In the genomic region with DNA sequence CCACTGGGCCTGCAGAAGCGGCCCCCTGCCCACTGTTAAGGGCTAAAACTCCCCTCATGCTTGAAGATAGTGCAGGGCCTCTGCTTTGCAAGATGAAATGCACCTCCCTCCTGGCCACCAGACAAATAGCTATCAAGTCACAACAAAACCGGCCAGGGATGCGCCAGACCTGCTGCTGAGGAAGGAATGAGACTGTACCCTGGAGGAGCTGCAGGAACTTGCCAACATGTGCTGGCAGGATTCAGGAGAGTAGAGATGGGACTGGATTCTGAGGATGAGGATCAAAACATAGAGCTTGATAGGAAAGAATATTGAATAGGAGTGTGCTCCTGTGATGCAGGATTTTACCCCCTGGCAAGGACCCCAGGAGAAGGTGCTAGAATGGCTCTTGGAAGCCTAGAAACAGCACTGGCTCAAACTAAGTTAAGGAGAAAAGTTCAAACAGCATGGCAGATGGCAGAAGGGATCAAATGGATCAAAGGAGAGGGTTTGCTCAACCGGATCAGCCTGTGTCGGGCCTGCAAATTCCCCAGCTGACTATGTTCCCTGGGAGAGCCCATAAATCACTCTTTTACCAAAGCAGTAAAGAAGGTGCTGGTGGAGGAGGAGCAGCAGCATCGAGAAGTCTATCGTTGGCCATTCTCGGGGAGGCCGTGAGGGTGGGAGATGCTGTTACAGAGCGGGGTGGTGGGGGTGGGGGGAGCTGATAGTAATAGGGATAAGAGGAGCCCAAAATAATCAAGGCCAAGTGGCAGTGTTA, we compare ENCODE assay signal across 19 cellular contexts. TPM values are rescaled to one million over a fixed set of nuclear protein-coding genes. Genes with fewer than 3 reads are reported as not detected.
A peak's percentile ranks its signal among the peaks of the same experiment; 100 is the strongest.
DNase-seq lines count a peak whose midpoint lies in the region; ATAC-seq and TF ChIP-seq lines count a peak whose summit lies in the region.
"Had no signal": no experiment of that assay in that cellular context is flagged by ENCODE, and none has a peak within 500 bp of the region (broad histone marks: within the 10 kb centered on the region; RNA-seq: fewer than 3 reads in every experiment).

No MANE protein-coding gene starts in this region.

- H3K36me3 Mint-ChIP-seq in H9 (ENCODE audit: insufficient read depth in 1 of 3, low read depth in 3 of 3), result 0 out of 7 replicates have a peak, but pooled peaks cover 0 to 8% (median 0%) of the 10 kb centered on the region in 3 experiments
- H3K36me3 Mint-ChIP-seq: stimulated activated naive B cell treated with anti-CD40 and anti-IgM and Interleukin-4, amounts not matched to agents 10 μg/mL and 1 μg/mL and 100 μg/mL, for 72 hours had no signal

- H2AK5ac ChIP-seq in H9 (ENCODE audit: insufficient read length, low read length), result no peak overlapping the region

- H3T11ph ChIP-seq in H9 (ENCODE audit: low read length), result no peak overlapping the region

- no peak overlapping the region for H2BK20ac ChIP-seq in H9 (ENCODE audit: low read depth, low read length, poor library complexity, severe bottlenecking)

- peak overlapping the region; percentile 59 for H3K18ac ChIP-seq in H9 (ENCODE audit: insufficient read length, low read depth, low read length)

- H3K9ac ChIP-seq in H9 (ENCODE audit: extremely low read depth, insufficient read length, low read length), result no peak overlapping the region
- H3K9ac ChIP-seq: GM23248 had no signal

- no peak overlapping the region for H3K56ac ChIP-seq in H9 (ENCODE audit: insufficient read length, low read depth, low read length)

- no peak overlapping the region for H2BK120ac ChIP-seq in H9 (ENCODE audit: low read depth, low read length, poor library complexity, severe bottlenecking)

- no peak overlapping the region for H3K23ac ChIP-seq in H9 (ENCODE audit: insufficient read length, low read depth, low read length)

- peak overlapping the region; percentile 57 for H2AFZ ChIP-seq in H9 (ENCODE audit: low read length)
- H2AFZ ChIP-seq: GM23248 had no signal

- H4K5ac ChIP-seq in H9 (ENCODE audit: insufficient read length, low read depth, low read length), result no peak overlapping the region

- H4K20me1 ChIP-seq in H9 (ENCODE audit: control insufficient read depth, insufficient read depth, insufficient read length), result no peaks in the 10 kb centered on the region

- H4K91ac ChIP-seq in H9 (ENCODE audit: insufficient read length, low read depth, low read length), result no peak overlapping the region

- H3K9me3 Mint-ChIP-seq in H9, result peaks cover 4 to 5% of the 10 kb centered on the region in 2 experiments; a peak in 2 of 5 replicates
- H3K9me3 Mint-ChIP-seq: activated naive CD4-positive, alpha-beta T cell treated with anti-CD3 and anti-CD28 coated beads for 36 hours; neural crest cell; stimulated activated naive B cell treated with anti-CD40 and anti-IgM and Interleukin-4, amounts not matched to agents 10 μg/mL and 1 μg/mL and 100 μg/mL, for 72 hours had no signal

- H3K27ac ChIP-seq in H9 (ENCODE audit: insufficient read length, low read depth, low read length), result no peak overlapping the region
- peak overlapping the region; percentile 51 for H3K27ac ChIP-seq in foreskin keratinocyte
- no peak overlapping the region for H3K27ac ChIP-seq in substantia nigra (ENCODE audit: low read depth, low read length, poor library complexity, severe bottlenecking)
- H3K27ac ChIP-seq: body of pancreas, GM23248, upper lobe of right lung had no signal

- no peak overlapping the region for H3K4me3 Mint-ChIP-seq in H9
- H3K4me3 Mint-ChIP-seq: activated naive CD4-positive, alpha-beta T cell treated with anti-CD3 and anti-CD28 coated beads for 36 hours; neural crest cell; stimulated activated naive B cell treated with anti-CD40 and anti-IgM and Interleukin-4, amounts not matched to agents 10 μg/mL and 1 μg/mL and 100 μg/mL, for 72 hours had no signal

- DNase-seq in H9 (no peak), NCI-H82 treated with DMSO at 0.1 percent for 48 hours (lab: John Stamatoyannopoulos, UW; ENCODE audit: unreplicated experiment) (peak; percentile 90), foreskin keratinocyte (peak; percentile 84 to 91), renal cortical epithelial cell (ENCODE audit: low read depth) (peak; percentile 77), substantia nigra (lab: John Stamatoyannopoulos, UW) (no peak), amygdala (lab: John Stamatoyannopoulos, UW) (no peak), OCI-M1 (lab: John Stamatoyannopoulos, UW) (no peak), cerebellar nuclear complex (lab: John Stamatoyannopoulos, UW) (no peak)
- DNase-seq: activated naive CD4-positive, alpha-beta T cell treated with anti-CD3 and anti-CD28 coated beads for 36 hours; body of pancreas; GM23248; KG1; NCI-H1417 treated with DMSO at 0.1 percent for 48 hours; stimulated activated naive B cell treated with anti-CD40 and anti-IgM and Interleukin-4, amounts not matched to agents 10 μg/mL and 1 μg/mL and 100 μg/mL, for 72 hours had no signal

- 0 out of 7 replicates have a peak overlapping the region, but pooled peaks of 1 of the 3 experiments have one; percentile 16 for H3K27ac Mint-ChIP-seq in H9
- H3K27ac Mint-ChIP-seq: activated naive CD4-positive, alpha-beta T cell treated with anti-CD3 and anti-CD28 coated beads for 36 hours; stimulated activated naive B cell treated with anti-CD40 and anti-IgM and Interleukin-4, amounts not matched to agents 10 μg/mL and 1 μg/mL and 100 μg/mL, for 72 hours had no signal

- TF ChIP-seq CTCF in H9 (conservative IDR thresholded peaks at IDR 0.05) (no peak), foreskin keratinocyte (conservative IDR thresholded peaks at IDR 0.05) (peak; percentile 48)

- no peaks in the 10 kb centered on the region for H3K79me1 ChIP-seq in H9 (ENCODE audit: insufficient read depth, low read depth, low read length, poor library complexity, severe bottlenecking)

- no peak overlapping the region for H2BK15ac ChIP-seq in H9 (ENCODE audit: low read depth, low read length)

- H3K23me2 ChIP-seq in H9 (ENCODE audit: insufficient read length, low read depth, low read length, poor library complexity, severe bottlenecking), result no peaks in the 10 kb centered on the region

- peak; percentile 68 for ATAC-seq in foreskin keratinocyte
- ATAC-seq: body of pancreas; sciatic nerve; stimulated activated naive B cell treated with anti-CD40 and anti-IgM and Interleukin-4, amounts not matched to agents 10 μg/mL and 1 μg/mL and 100 μg/mL, for 72 hours; upper lobe of right lung had no signal

- H4K8ac ChIP-seq in H9 (replicated peaks; ENCODE audit: insufficient read length, low read depth, low read length), result no peak overlapping the region

- H3K27me3 Mint-ChIP-seq in H9 (ENCODE audit: low read depth), result peaks cover 5% of the 10 kb centered on the region

- H3K9me3 ChIP-seq in H9 (ENCODE audit: control insufficient read depth, low read depth, low read length), result no peaks in the 10 kb centered on the region
- H3K9me3 ChIP-seq: body of pancreas, upper lobe of right lung had no signal

- H3K4me1 ChIP-seq in H9 (ENCODE audit: insufficient read depth, low read length) (peaks cover 5% of the 10 kb centered on the region; the same call in 1 of the 2 replicates), foreskin keratinocyte (peaks cover 46% of the 10 kb centered on the region)
- H3K4me1 ChIP-seq: body of pancreas, upper lobe of right lung had no signal

- H3K79me2 ChIP-seq in H9 (ENCODE audit: insufficient read depth, low read length), result no peaks in the 10 kb centered on the region

- H3K4me2 ChIP-seq in H9 (ENCODE audit: insufficient read depth, insufficient read length, low read length), result no peak overlapping the region

- H3K4me1 Mint-ChIP-seq in H9, result peaks cover 5% of the 10 kb centered on the region in 2 experiments; a peak in 3 of 4 replicates
- H3K4me1 Mint-ChIP-seq: neural crest cell; stimulated activated naive B cell treated with anti-CD40 and anti-IgM and Interleukin-4, amounts not matched to agents 10 μg/mL and 1 μg/mL and 100 μg/mL, for 72 hours had no signal

- peak overlapping the region; percentile 44 for H3K14ac ChIP-seq in H9 (ENCODE audit: insufficient read depth, low read length)

- H2BK12ac ChIP-seq in H9 (ENCODE audit: insufficient read length, low read depth, low read length), result no peak overlapping the region

- WGBS in H9 (ENCODE audit: extremely low coverage, insufficient read length, low lambda C conversion rate), result no CpG with 5 or more reads among the region's 10 CpGs

- no peak overlapping the region for H2BK5ac ChIP-seq in H9 (ENCODE audit: insufficient read length, low read length)

- no peak overlapping the region for H3K4ac ChIP-seq in H9 (ENCODE audit: low read depth, low read length)

- H3K27me3 ChIP-seq in H9 (ENCODE audit: insufficient read depth, low read length), result no peaks in the 10 kb centered on the region
- no peaks in the 10 kb centered on the region for H3K27me3 ChIP-seq in foreskin keratinocyte
- H3K27me3 ChIP-seq: body of pancreas, upper lobe of right lung had no signal

RNA-seq across cellular contexts. Expression of gene XYLT2, which starts 27.2 kb away (rescaled TPM):
- total RNA-seq in H9 (2021) (24.0 and 26.4 TPM in 2 replicates), foreskin keratinocyte (36.5 and 38.0 TPM in 2 replicates), renal cortical epithelial cell (42.3 and 61.5 TPM in 2 replicates)
- 21.8 and 22.2 TPM in 2 replicates for polyA plus RNA-seq in foreskin keratinocyte

RNA-seq across cellular contexts. Expression of gene TMEM92, which starts 44.5 kb away (rescaled TPM):
- total RNA-seq in H9 (2021) (10.9 and 11.2 TPM in 2 replicates), foreskin keratinocyte (2.8 and 6.5 TPM in 2 replicates), renal cortical epithelial cell (0.87 and 2.3 TPM in 2 replicates)
- polyA plus RNA-seq in foreskin keratinocyte, result 6.7 and 12.4 TPM in 2 replicates
- total RNA-seq: activated naive CD4-positive, alpha-beta T cell treated with anti-CD3 and anti-CD28 coated beads for 36 hours; body of pancreas; dermis microvascular lymphatic vessel endothelial cell; lung microvascular endothelial cell had no signal
- polyA plus RNA-seq: GM23248 had no signal

RNA-seq across cellular contexts. Expression of gene MRPL27, which starts 54.3 kb away (rescaled TPM):
- 85.9 and 91.8 TPM in 2 replicates for total RNA-seq in H9 (2021)
- total RNA-seq in foreskin keratinocyte, result 116 and 123 TPM in 2 replicates
- 171 and 178 TPM in 2 replicates for polyA plus RNA-seq in foreskin keratinocyte
- 41.8 and 69.3 TPM in 2 replicates for total RNA-seq in renal cortical epithelial cell

RNA-seq across cellular contexts. Expression of gene EME1, which starts 54.3 kb away (rescaled TPM):
- total RNA-seq in H9 (2021), result 15.1 and 16.5 TPM in 2 replicates
- total RNA-seq in foreskin keratinocyte, result 11.8 and 13.5 TPM in 2 replicates
- polyA plus RNA-seq in foreskin keratinocyte, result 8.5 and 9.7 TPM in 2 replicates
- 0.55 and 5.9 TPM in 2 replicates for total RNA-seq in renal cortical epithelial cell
- total RNA-seq: body of pancreas had no signal

Comparison
In these comparisons a context has a peak if more than half of its experiments do, and no peak if none do; other contexts are left out.
1. DNase-seq: peak in NCI-H82 treated with DMSO at 0.1 percent for 48 hours (single experiment), foreskin keratinocyte (2 of 2) and renal cortical epithelial cell (single experiment); none in H9 (single experiment), substantia nigra (0 of 49), amygdala (0 of 56), OCI-M1 (single experiment) and cerebellar nuclear complex (0 of 2).